Comparison of ENCODE assay signal across 8 cellular contexts in genomic region chr5:134240421-134240962, GRCh38. TPM values are rescaled to one million over a fixed set of nuclear protein-coding genes. Genes with fewer than 3 reads are reported as not detected.
DNase-seq lines count a peak whose midpoint lies in the region; ATAC-seq, FAIRE-seq and TF ChIP-seq lines count a peak whose summit lies in the region.

No MANE protein-coding gene starts in this region.

- no peak overlapping the region for H3K4me3 ChIP-seq in keratinocyte (ENCODE audit: control insufficient read depth in 2 of 3, extremely low read depth in 1 of 3, insufficient read depth in 2 of 3, low read depth in 1 of 3, low read length in 3 of 3)

- dilution Hi-C loops in keratinocyte (cut with MboI; ENCODE audit: extremely low pct_ligation_motif_present, low sequenced_read_pairs): no loop called here

- no peak for TF ChIP-seq CTCF in keratinocyte (optimal IDR thresholded peaks at IDR 0.05 in 1 of 3, IDR thresholded peaks at IDR 0.05 in 1 of 3, conservative IDR thresholded peaks at IDR 0.05 in 1 of 3; ENCODE audit: extremely low read depth in 1 of 3, insufficient read depth in 2 of 3, low read length in 3 of 3)

- H3K4me2 ChIP-seq in keratinocyte (ENCODE audit: control insufficient read depth, extremely low read depth, insufficient read depth, low read depth, low read length): no peak overlapping the region

- no peaks in the 10 kb centered on the region for H3K36me3 ChIP-seq in keratinocyte (ENCODE audit: control insufficient read depth in 2 of 2, extremely low read depth in 1 of 2, insufficient read depth in 2 of 2, low read length in 2 of 2)

- no peaks in the 10 kb centered on the region for H3K9me1 ChIP-seq in keratinocyte (ENCODE audit: control insufficient read depth, extremely low read depth, insufficient read depth, low read length)

- peak; percentile 46 for DNase-seq in NCI-H2081 treated with DMSO at 0.1 percent for 48 hours (lab: John Stamatoyannopoulos, UW)
- DNase-seq in brain pericyte (ENCODE audit: low read depth, low spot score): peak; percentile 65
- DNase-seq in keratinocyte (ENCODE audit: low read depth, low spot score): no peak
- DNase-seq in substantia nigra (lab: John Stamatoyannopoulos, UW): peak in 28 of 49 donors; percentile 5 to 82 (median 24)
- DNase-seq in activated effector memory CD4-positive, alpha-beta T cell treated with Interleukin-2 at 50 U/mL for 16 hours: no peak

- peak overlapping the region; percentile 11 for H3K9ac ChIP-seq in keratinocyte (ENCODE audit: control insufficient read depth, extremely low read depth, insufficient read depth, low read length)

- H3K9me3 ChIP-seq in keratinocyte (ENCODE audit: control insufficient read depth, low read depth, low read length): no peaks in the 10 kb centered on the region

- no peaks in the 10 kb centered on the region for H3K27me3 ChIP-seq in keratinocyte (ENCODE audit: control insufficient read depth, extremely low read depth, insufficient read depth, low read length)

- H2AFZ ChIP-seq in keratinocyte (ENCODE audit: control insufficient read depth, low read length): peak overlapping the region; percentile 37

- FAIRE-seq in keratinocyte (lab: Jason Lieb, UNC): no peak

- H3K79me2 ChIP-seq in keratinocyte (ENCODE audit: control insufficient read depth, insufficient read depth, low read length): no peaks in the 10 kb centered on the region

- ATAC-seq in GM19023 (IDR thresholded peaks at IDR 0.05; ENCODE audit: unreplicated experiment): no peak
- no peak for ATAC-seq in HG03521 (IDR thresholded peaks at IDR 0.05; ENCODE audit: unreplicated experiment)
- ATAC-seq in GM19351 (IDR thresholded peaks at IDR 0.05; ENCODE audit: unreplicated experiment): no peak

- no peaks in the 10 kb centered on the region for H4K20me1 ChIP-seq in keratinocyte (ENCODE audit: control insufficient read depth, extremely low read depth, insufficient read depth, low read length)

- no peak overlapping the region for H3K27ac ChIP-seq in keratinocyte (ENCODE audit: control insufficient read depth, insufficient read depth, low read length)
- H3K27ac ChIP-seq in substantia nigra (ENCODE audit: low read depth, low read length, poor library complexity, severe bottlenecking): peak overlapping the region; percentile 65

- H3K4me1 ChIP-seq in keratinocyte (ENCODE audit: control insufficient read depth, extremely low read depth, insufficient read depth, low read length): peaks cover 6% of the 10 kb centered on the region

RNA-seq across cellular contexts. Expression of gene PPP2CA, which starts 14.6 kb away (rescaled TPM):
- polyA plus RNA-seq in keratinocyte: 126 to 255 TPM (median 161 TPM) in 3 replicates
- polyA plus RNA-seq in keratinocyte (2011; ENCODE audit: low read depth): 178 TPM
- 102 and 190 TPM in 2 replicates for polyA plus RNA-seq in keratinocyte (2011; cell fraction: cytosol; rRNA removed)
- polyA plus RNA-seq in keratinocyte (2011; cell fraction: nucleus; rRNA removed): 74.4 and 111 TPM in 2 replicates
- 183 and 243 TPM in 2 replicates for polyA plus RNA-seq in keratinocyte (2012; ENCODE audit: low replicate concordance)
- polyA minus RNA-seq in keratinocyte: 27.8 to 235 TPM (median 78.0 TPM) in 3 replicates
- polyA minus RNA-seq in keratinocyte (2011; cell fraction: cytosol; rRNA and poly(A)+ RNA removed): 126 TPM
- polyA minus RNA-seq in keratinocyte (2011; cell fraction: nucleus; rRNA and poly(A)+ RNA removed): 21.2 and 49.3 TPM in 2 replicates

Comparison
In these comparisons a context has a peak if more than half of its experiments do, and no peak if none do; other contexts are left out.
1. DNase-seq: peak in NCI-H2081 treated with DMSO at 0.1 percent for 48 hours (single experiment), brain pericyte (single experiment) and substantia nigra (28 of 49); none in keratinocyte (single experiment) and activated effector memory CD4-positive, alpha-beta T cell treated with Interleukin-2 at 50 U/mL for 16 hours (single experiment).